Comparison of ENCODE assay signal across 17 cellular contexts in the genomic region with DNA sequence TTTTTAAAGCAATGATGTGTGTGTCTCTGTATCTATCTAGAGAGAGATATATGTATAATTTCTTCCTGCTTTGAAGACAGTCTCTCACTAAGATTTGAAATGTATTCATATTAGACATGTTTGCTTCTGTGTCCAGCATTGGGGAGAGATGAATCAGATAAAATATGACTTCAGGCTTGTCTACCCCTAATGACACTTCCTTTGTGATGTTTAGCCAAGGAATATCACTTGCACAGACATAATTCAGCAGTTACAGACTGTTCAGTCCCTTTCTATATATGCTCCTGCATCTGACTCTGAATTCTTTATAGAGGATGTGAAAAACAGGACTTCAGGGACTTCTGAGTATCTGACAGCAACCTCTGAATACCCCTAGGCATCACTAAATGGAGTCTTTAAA.
DNase-seq lines count a peak whose midpoint lies in the region; ATAC-seq and TF ChIP-seq lines count a peak whose summit lies in the region.
"Had no signal": no experiment of that assay in that cellular context is flagged by ENCODE, and none has a peak within 500 bp of the region (broad histone marks: within the 10 kb centered on the region; RNA-seq: fewer than 3 reads in every experiment).

No MANE protein-coding gene starts in this region.

- DNase-seq in LHCN-M2 (ENCODE audit: low read depth) = peak; percentile 51
- no peak for DNase-seq in brain microvascular endothelial cell
- peak; percentile 51 for DNase-seq in iris pigment epithelial cell (ENCODE audit: low read depth)
- DNase-seq in thoracic aorta (ENCODE audit: low spot score) = no peak
- no peak for DNase-seq in lower leg skin (ENCODE audit: low spot score in 2 of 2)
- DNase-seq in substantia nigra (lab: John Stamatoyannopoulos, UW) = no peak
- no peak for DNase-seq in iPS-NIHi7 (ENCODE audit: extremely low spot score)
- DNase-seq: activated CD4-positive, alpha-beta T cell treated with anti-CD3 and anti-CD28 coated beads, Interleukin-2, amount 50 U/mL, for 1 hour; activated T-cell treated with anti-CD3 and anti-CD28 coated beads, Interleukin-2, amount 50 U/mL, for 4 hours; CD4-positive, CD25-positive, alpha-beta regulatory T cell; MG63; NCI-H2081; posterior cingulate gyrus; T1000; thyroid gland had no signal

- no peaks in the 10 kb centered on the region for H3K27me3 ChIP-seq in brain microvascular endothelial cell (replicated peaks)
- no peaks in the 10 kb centered on the region for H3K27me3 ChIP-seq in thoracic aorta (replicated peaks; ENCODE audit: insufficient read depth)
- H3K27me3 ChIP-seq: MG63, thyroid gland had no signal

- TF ChIP-seq CTCF in brain microvascular endothelial cell (IDR thresholded peaks at IDR 0.05; ENCODE audit: low read depth, low read length, missing control alignments) (no peak), thoracic aorta (IDR thresholded peaks at IDR 0.05) (no peak), lower leg skin (IDR thresholded peaks at IDR 0.05) (no peak)

- TF ChIP-seq POLR2A in lower leg skin (IDR thresholded peaks at IDR 0.05) = no peak

- in situ Hi-C loops in brain microvascular endothelial cell (cut with HindIII; ENCODE audit: low pct_ligation_motif_present, low sequenced_read_pairs) = no loop called here

- no peak overlapping the region for H3K4me3 ChIP-seq in brain microvascular endothelial cell (ENCODE audit: low read depth, low read length)
- H3K4me3 ChIP-seq in thoracic aorta = no peak overlapping the region
- H3K4me3 ChIP-seq in lower leg skin (ENCODE audit: low read depth, poor library complexity, severe bottlenecking) = no peak overlapping the region
- H3K4me3 ChIP-seq: MG63, thyroid gland had no signal

- intact Hi-C loops in lower leg skin (cut with DNase I; ENCODE audit: low total_unique reads) = no loop called here

- H3K4me1 ChIP-seq in thoracic aorta (ENCODE audit: control insufficient read depth in 1 of 2, low read depth in 2 of 2) = peaks cover 15 to 43% of the 10 kb centered on the region in 2 donors

- no peaks in the 10 kb centered on the region for H3K9me3 ChIP-seq in thoracic aorta
- H3K9me3 ChIP-seq: MG63, thyroid gland had no signal

- no peaks in the 10 kb centered on the region for H3K36me3 ChIP-seq in brain microvascular endothelial cell (replicated peaks)
- no peaks in the 10 kb centered on the region for H3K36me3 ChIP-seq in thoracic aorta
- H3K36me3 ChIP-seq: thyroid gland had no signal

- no peak for ATAC-seq in thoracic aorta (ENCODE audit: insufficient number of reproducible peaks, low FRiP score, low read depth)
- ATAC-seq in GM18498 (IDR thresholded peaks at IDR 0.05; ENCODE audit: unreplicated experiment) = no peak
- ATAC-seq: activated T-cell treated with anti-CD3 and anti-CD28 coated beads, Interleukin-2, amount 50 U/mL, for 4 hours; esophagus mucosa had no signal

- H3K27ac ChIP-seq in brain microvascular endothelial cell (peak overlapping the region; percentile 93), thoracic aorta (peak overlapping the region; percentile 89 to 91), substantia nigra (ENCODE audit: low read depth, low read length, poor library complexity, severe bottlenecking) (no peak overlapping the region)
- H3K27ac ChIP-seq: thyroid gland had no signal

Comparison
In these comparisons a context has a peak if more than half of its experiments do, and no peak if none do; other contexts are left out.
1. DNase-seq: peak in LHCN-M2 (single experiment) and iris pigment epithelial cell (single experiment); none in brain microvascular endothelial cell (single experiment), thoracic aorta (single experiment), lower leg skin (0 of 2), substantia nigra (0 of 49) and iPS-NIHi7 (single experiment).